Comparison of ENCODE assay signal across 10 cellular contexts in genomic region chr12:116959845-116960514, GRCh38. TPM values are rescaled to one million over a fixed set of nuclear protein-coding genes. Genes with fewer than 3 reads are reported as not detected.
A peak's percentile ranks its signal among the peaks of the same experiment; 100 is the strongest.
DNase-seq lines count a peak whose midpoint lies in the region; ATAC-seq and TF ChIP-seq lines count a peak whose summit lies in the region.
"Had no signal": no experiment of that assay in that cellular context is flagged by ENCODE, and none has a peak within 500 bp of the region (broad histone marks: within the 10 kb centered on the region; RNA-seq: fewer than 3 reads in every experiment).

No MANE protein-coding gene starts in this region.

- no peak overlapping the region for H3K9ac ChIP-seq in GM23248

- H3K9me2 ChIP-seq in GM23248 (ENCODE audit: insufficient read depth), result no peaks in the 10 kb centered on the region

- H4K20me1 ChIP-seq in GM23248 (ENCODE audit: insufficient read depth), result no peaks in the 10 kb centered on the region

- TF ChIP-seq CTCF in cardiac muscle cell (IDR thresholded peaks at IDR 0.05; ENCODE audit: low read depth, low read length), result no peak

- DNase-seq in cardiac muscle cell (ENCODE audit: low read depth in 1 of 2, low spot score in 1 of 2) (no peak), right cardiac atrium (no peak), CD1c-positive myeloid dendritic cell (ENCODE audit: extremely low spot score) (no peak), GM23248 (no peak)
- DNase-seq in activated T-cell treated with anti-CD3 and anti-CD28 coated beads, Interleukin-2, amount 50 U/mL, for 48 hours, result peak; percentile 62 to 67
- peak; percentile 14 for DNase-seq in stimulated activated naive B cell treated with anti-CD40 and anti-IgM and Interleukin-4, amounts not matched to agents 10 μg/mL and 1 μg/mL and 100 μg/mL, for 72 hours
- DNase-seq: immature natural killer cell had no signal

- in situ Hi-C loops in GM23248 (cut with MboI), result no loop called here

- H3K9me3 Mint-ChIP-seq in stimulated activated naive B cell treated with anti-CD40 and anti-IgM and Interleukin-4, amounts not matched to agents 10 μg/mL and 1 μg/mL and 100 μg/mL, for 72 hours, result no peaks in the 10 kb centered on the region
- H3K9me3 Mint-ChIP-seq: immature natural killer cell had no signal

- H3K79me2 ChIP-seq in GM23248 (ENCODE audit: insufficient read depth), result peaks cover 42% of the 10 kb centered on the region

- H3K4me3 ChIP-seq in cardiac muscle cell (no peak overlapping the region), right cardiac atrium (ENCODE audit: low read length) (no peak overlapping the region), GM23248 (no peak overlapping the region)

- no peak overlapping the region for H2AFZ ChIP-seq in GM23248

- H3F3A ChIP-seq in GM23248 (ENCODE audit: insufficient read depth), result no peaks in the 10 kb centered on the region

- H3K4me1 ChIP-seq in cardiac muscle cell (ENCODE audit: low read depth) (peaks cover 17% of the 10 kb centered on the region), right cardiac atrium (ENCODE audit: control insufficient read depth, insufficient read depth, low read length) (peaks cover under 1% of the 10 kb centered on the region), GM23248 (ENCODE audit: insufficient read depth) (no peaks in the 10 kb centered on the region)

- intact Hi-C loops in right cardiac atrium (cut with DNase I), result no loop called here

- no peaks in the 10 kb centered on the region for H3K27me3 Mint-ChIP-seq in stimulated activated naive B cell treated with anti-CD40 and anti-IgM and Interleukin-4, amounts not matched to agents 10 μg/mL and 1 μg/mL and 100 μg/mL, for 72 hours

- H3K36me3 ChIP-seq in cardiac muscle cell (peaks cover 3% of the 10 kb centered on the region), GM23248 (ENCODE audit: low read depth) (0 out of 2 replicates have a peak, but pooled peaks cover 2% of the 10 kb centered on the region)

- 91% methylated on average over 5 of the region's 5 CpGs for WGBS in right cardiac atrium
- 83 to 87% methylated on average over 5 of the region's 5 CpGs for WGBS in GM23248 (ENCODE audit: low coverage in 1 of 2, low lambda C conversion rate in 2 of 2, missing lambda C conversion rate in 2 of 2), 2 experiments

- peak overlapping the region; percentile 46 for H3K27ac ChIP-seq in cardiac muscle cell
- no peak overlapping the region for H3K27ac ChIP-seq in right cardiac atrium (ENCODE audit: low read length)
- no peak overlapping the region for H3K27ac ChIP-seq in GM23248
- H3K27ac ChIP-seq: C4-2B had no signal

- peaks cover 20 to 36% of the 10 kb centered on the region in 2 donors for H3K4me1 Mint-ChIP-seq in stimulated activated naive B cell treated with anti-CD40 and anti-IgM and Interleukin-4, amounts not matched to agents 10 μg/mL and 1 μg/mL and 100 μg/mL, for 72 hours

- H3K9me3 ChIP-seq in cardiac muscle cell (ENCODE audit: low read depth) (no peaks in the 10 kb centered on the region), right cardiac atrium (ENCODE audit: control insufficient read depth, low read length) (no peaks in the 10 kb centered on the region), GM23248 (ENCODE audit: low read depth) (no peaks in the 10 kb centered on the region)

- H3K36me3 Mint-ChIP-seq in stimulated activated naive B cell treated with anti-CD40 and anti-IgM and Interleukin-4, amounts not matched to agents 10 μg/mL and 1 μg/mL and 100 μg/mL, for 72 hours, result peaks cover 11 to 30% of the 10 kb centered on the region in 2 donors

- H3K27me3 ChIP-seq in cardiac muscle cell (no peaks in the 10 kb centered on the region), right cardiac atrium (ENCODE audit: control insufficient read depth, insufficient read depth) (no peaks in the 10 kb centered on the region), GM23248 (replicated peaks; ENCODE audit: insufficient read depth) (no peaks in the 10 kb centered on the region)

- H3K27ac Mint-ChIP-seq in stimulated activated naive B cell treated with anti-CD40 and anti-IgM and Interleukin-4, amounts not matched to agents 10 μg/mL and 1 μg/mL and 100 μg/mL, for 72 hours, result no peak overlapping the region

- ATAC-seq in right cardiac atrium (no peak), HG03060 (IDR thresholded peaks at IDR 0.05; ENCODE audit: low read depth, unreplicated experiment) (peak; percentile 99), esophagus mucosa (no peak)
- peak; percentile 91 to 96 for ATAC-seq in stimulated activated naive B cell treated with anti-CD40 and anti-IgM and Interleukin-4, amounts not matched to agents 10 μg/mL and 1 μg/mL and 100 μg/mL, for 72 hours (replicated peaks)

- H3K4me2 ChIP-seq in GM23248 (ENCODE audit: unreplicated experiment), result no peak overlapping the region

- no peak overlapping the region for H3K4me3 Mint-ChIP-seq in stimulated activated naive B cell treated with anti-CD40 and anti-IgM and Interleukin-4, amounts not matched to agents 10 μg/mL and 1 μg/mL and 100 μg/mL, for 72 hours
- H3K4me3 Mint-ChIP-seq: immature natural killer cell had no signal

RNA-seq across cellular contexts. Expression of gene FBXW8, which starts 49.2 kb away (rescaled TPM):
- 22.1 and 25.7 TPM in 2 replicates for total RNA-seq in cardiac muscle cell
- polyA plus RNA-seq in cardiac muscle cell, result 15.3 and 20.9 TPM in 2 replicates
- 10 to 100 TPM in 1 of 4 donors, 1 to 10 TPM in 3; 5.8 to 10.2 (median 7.6) TPM for total RNA-seq in right cardiac atrium
- polyA plus RNA-seq in right cardiac atrium, result 3.3 TPM
- total RNA-seq in esophagus mucosa, result 8.0 TPM
- 23.1 and 27.7 TPM in 2 replicates for total RNA-seq in GM23248 (2014; rRNA removed; shearing (Covaris generic))
- 11.0 and 12.7 TPM in 2 replicates for polyA plus RNA-seq in GM23248 (2016; fragmentation: Nextera tagmentation; extraction: Ambion mirVana)

Comparison
In these comparisons a context has a peak if more than half of its experiments do, and no peak if none do; other contexts are left out.
1. DNase-seq: peak in activated T-cell treated with anti-CD3 and anti-CD28 coated beads, Interleukin-2, amount 50 U/mL, for 48 hours (2 of 2) and stimulated activated naive B cell treated with anti-CD40 and anti-IgM and Interleukin-4, amounts not matched to agents 10 μg/mL and 1 μg/mL and 100 μg/mL, for 72 hours (single experiment); none in cardiac muscle cell (0 of 2), right cardiac atrium (0 of 3), CD1c-positive myeloid dendritic cell (single experiment) and GM23248 (single experiment).
2. ATAC-seq: peak in HG03060 (single experiment) and stimulated activated naive B cell treated with anti-CD40 and anti-IgM and Interleukin-4, amounts not matched to agents 10 μg/mL and 1 μg/mL and 100 μg/mL, for 72 hours (2 of 2); none in right cardiac atrium (0 of 2) and esophagus mucosa (single experiment).